Comparison of ENCODE assay signal across 1 cellular context in the genomic region with DNA sequence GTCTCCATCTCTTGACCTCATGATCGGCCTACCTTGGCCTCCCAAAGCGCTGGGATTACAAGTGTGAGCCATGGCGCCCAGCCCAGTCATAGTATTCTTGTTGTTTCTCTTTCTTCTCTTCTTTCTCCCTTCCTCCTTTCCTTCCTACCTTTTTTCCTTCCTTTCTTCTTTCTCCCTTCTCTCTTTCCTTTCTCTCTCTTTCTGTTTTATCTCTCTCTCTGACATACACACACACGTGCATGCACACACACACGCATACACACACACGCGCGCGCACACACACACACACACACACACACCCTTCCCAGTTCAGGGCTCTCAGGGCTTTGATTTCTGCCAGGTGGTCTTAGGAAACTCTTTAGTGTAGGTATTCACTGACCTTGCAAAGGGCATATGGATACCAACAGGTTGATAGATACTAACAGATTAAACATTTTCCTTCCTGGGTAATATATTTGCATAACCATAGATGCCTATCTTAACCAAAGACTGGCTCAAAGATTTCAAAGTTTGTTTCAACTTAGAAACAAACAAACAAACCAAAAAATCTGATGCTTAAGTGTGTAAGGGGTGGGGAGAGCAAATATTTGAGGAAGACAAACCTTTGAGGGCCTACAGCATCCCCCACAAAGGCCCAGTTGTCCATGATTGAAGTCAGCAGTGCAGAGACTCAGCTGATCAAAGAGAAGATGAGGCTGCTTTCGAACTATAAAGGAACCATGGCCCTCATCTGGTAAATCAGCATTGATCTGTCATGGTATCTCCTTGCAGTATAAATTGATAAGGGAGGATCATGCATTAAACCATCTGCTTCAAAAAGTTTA.
TF ChIP-seq lines count a peak whose summit lies in the region.

No MANE protein-coding gene starts in this region.

TF ChIP-seq in HepG2, 621 proteins besides CTCF, POLR2A, EP300 and RAD21 (continued from another document and continues in another):
- TF ChIP-seq, protein P1, sequence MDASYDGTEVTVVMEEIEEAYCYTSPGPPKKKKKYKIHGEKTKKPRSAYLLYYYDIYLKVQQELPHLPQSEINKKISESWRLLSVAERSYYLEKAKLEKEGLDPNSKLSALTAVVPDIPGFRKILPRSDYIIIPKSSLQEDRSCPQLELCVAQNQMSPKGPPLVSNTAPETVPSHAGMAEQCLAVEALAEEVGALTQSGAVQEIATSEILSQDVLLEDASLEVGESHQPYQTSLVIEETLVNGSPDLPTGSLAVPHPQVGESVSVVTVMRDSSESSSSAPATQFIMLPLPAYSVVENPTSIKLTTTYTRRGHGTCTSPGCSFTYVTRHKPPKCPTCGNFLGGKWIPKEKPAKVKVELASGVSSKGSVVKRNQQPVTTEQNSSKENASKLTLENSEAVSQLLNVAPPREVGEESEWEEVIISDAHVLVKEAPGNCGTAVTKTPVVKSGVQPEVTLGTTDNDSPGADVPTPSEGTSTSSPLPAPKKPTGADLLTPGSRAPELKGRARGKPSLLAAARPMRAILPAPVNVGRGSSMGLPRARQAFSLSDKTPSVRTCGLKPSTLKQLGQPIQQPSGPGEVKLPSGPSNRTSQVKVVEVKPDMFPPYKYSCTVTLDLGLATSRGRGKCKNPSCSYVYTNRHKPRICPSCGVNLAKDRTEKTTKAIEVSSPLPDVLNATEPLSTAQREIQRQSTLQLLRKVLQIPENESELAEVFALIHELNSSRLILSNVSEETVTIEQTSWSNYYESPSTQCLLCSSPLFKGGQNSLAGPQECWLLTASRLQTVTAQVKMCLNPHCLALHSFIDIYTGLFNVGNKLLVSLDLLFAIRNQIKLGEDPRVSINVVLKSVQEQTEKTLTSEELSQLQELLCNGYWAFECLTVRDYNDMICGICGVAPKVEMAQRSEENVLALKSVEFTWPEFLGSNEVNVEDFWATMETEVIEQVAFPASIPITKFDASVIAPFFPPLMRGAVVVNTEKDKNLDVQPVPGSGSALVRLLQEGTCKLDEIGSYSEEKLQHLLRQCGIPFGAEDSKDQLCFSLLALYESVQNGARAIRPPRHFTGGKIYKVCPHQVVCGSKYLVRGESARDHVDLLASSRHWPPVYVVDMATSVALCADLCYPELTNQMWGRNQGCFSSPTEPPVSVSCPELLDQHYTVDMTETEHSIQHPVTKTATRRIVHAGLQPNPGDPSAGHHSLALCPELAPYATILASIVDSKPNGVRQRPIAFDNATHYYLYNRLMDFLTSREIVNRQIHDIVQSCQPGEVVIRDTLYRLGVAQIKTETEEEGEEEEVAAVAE (CRISPR knock-in tag; IDR thresholded peaks at IDR 0.05; ENCODE audit: borderline replicate concordance), result no peak
- TF ChIP-seq ELF4 (CRISPR knock-in tag; IDR thresholded peaks at IDR 0.05; ENCODE audit: borderline replicate concordance) (no peak), ZNF572 (CRISPR knock-in tag; IDR thresholded peaks at IDR 0.05) (no peak), PRDM4 (CRISPR knock-in tag; IDR thresholded peaks at IDR 0.05; ENCODE audit: borderline replicate concordance) (no peak), ELF1 (CRISPR knock-in tag; IDR thresholded peaks at IDR 0.05) (no peak; the same call in 1 of the 2 replicates), SPEN (CRISPR knock-in tag; IDR thresholded peaks at IDR 0.05; ENCODE audit: low read depth) (no peak), RFX3 (CRISPR knock-in tag; IDR thresholded peaks at IDR 0.05) (no peak), ZNF10 (CRISPR knock-in tag; IDR thresholded peaks at IDR 0.05; ENCODE audit: borderline replicate concordance, low read depth) (no peak), HIVEP1 (CRISPR knock-in tag; IDR thresholded peaks at IDR 0.05) (no peak), STAG1 (CRISPR knock-in tag; IDR thresholded peaks at IDR 0.05) (no peak), ZNF276 (CRISPR knock-in tag; IDR thresholded peaks at IDR 0.05; ENCODE audit: low read depth) (no peak), ZNF501 (CRISPR knock-in tag; IDR thresholded peaks at IDR 0.05) (no peak), GRHL1 (CRISPR knock-in tag; conservative IDR thresholded peaks at IDR 0.05) (no peak), ZNF331 (CRISPR knock-in tag; IDR thresholded peaks at IDR 0.05) (peak; percentile 81), PCBP1 (IDR thresholded peaks at IDR 0.05; ENCODE audit: borderline replicate concordance, low read depth, low read length) (no peak), ZHX2 (IDR thresholded peaks at IDR 0.05; ENCODE audit: low read depth) (no peak), ZHX2 (CRISPR knock-in tag; IDR thresholded peaks at IDR 0.05; ENCODE audit: borderline replicate concordance) (peak; percentile 53; the same call in 1 of the 2 replicates), NR2C2 (CRISPR knock-in tag; IDR thresholded peaks at IDR 0.05; ENCODE audit: borderline replicate concordance) (peak; percentile 43; the same call in 1 of the 2 replicates)
- TF ChIP-seq, protein P2, sequence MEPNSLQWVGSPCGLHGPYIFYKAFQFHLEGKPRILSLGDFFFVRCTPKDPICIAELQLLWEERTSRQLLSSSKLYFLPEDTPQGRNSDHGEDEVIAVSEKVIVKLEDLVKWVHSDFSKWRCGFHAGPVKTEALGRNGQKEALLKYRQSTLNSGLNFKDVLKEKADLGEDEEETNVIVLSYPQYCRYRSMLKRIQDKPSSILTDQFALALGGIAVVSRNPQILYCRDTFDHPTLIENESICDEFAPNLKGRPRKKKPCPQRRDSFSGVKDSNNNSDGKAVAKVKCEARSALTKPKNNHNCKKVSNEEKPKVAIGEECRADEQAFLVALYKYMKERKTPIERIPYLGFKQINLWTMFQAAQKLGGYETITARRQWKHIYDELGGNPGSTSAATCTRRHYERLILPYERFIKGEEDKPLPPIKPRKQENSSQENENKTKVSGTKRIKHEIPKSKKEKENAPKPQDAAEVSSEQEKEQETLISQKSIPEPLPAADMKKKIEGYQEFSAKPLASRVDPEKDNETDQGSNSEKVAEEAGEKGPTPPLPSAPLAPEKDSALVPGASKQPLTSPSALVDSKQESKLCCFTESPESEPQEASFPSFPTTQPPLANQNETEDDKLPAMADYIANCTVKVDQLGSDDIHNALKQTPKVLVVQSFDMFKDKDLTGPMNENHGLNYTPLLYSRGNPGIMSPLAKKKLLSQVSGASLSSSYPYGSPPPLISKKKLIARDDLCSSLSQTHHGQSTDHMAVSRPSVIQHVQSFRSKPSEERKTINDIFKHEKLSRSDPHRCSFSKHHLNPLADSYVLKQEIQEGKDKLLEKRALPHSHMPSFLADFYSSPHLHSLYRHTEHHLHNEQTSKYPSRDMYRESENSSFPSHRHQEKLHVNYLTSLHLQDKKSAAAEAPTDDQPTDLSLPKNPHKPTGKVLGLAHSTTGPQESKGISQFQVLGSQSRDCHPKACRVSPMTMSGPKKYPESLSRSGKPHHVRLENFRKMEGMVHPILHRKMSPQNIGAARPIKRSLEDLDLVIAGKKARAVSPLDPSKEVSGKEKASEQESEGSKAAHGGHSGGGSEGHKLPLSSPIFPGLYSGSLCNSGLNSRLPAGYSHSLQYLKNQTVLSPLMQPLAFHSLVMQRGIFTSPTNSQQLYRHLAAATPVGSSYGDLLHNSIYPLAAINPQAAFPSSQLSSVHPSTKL (CRISPR knock-in tag; IDR thresholded peaks at IDR 0.05), result peak; percentile 89
- TF ChIP-seq, protein P3, sequence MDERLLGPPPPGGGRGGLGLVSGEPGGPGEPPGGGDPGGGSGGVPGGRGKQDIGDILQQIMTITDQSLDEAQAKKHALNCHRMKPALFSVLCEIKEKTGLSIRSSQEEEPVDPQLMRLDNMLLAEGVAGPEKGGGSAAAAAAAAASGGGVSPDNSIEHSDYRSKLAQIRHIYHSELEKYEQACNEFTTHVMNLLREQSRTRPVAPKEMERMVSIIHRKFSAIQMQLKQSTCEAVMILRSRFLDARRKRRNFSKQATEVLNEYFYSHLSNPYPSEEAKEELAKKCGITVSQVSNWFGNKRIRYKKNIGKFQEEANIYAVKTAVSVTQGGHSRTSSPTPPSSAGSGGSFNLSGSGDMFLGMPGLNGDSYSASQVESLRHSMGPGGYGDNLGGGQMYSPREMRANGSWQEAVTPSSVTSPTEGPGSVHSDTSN (CRISPR knock-in tag; IDR thresholded peaks at IDR 0.05), result no peak
- TF ChIP-seq, protein P4, sequence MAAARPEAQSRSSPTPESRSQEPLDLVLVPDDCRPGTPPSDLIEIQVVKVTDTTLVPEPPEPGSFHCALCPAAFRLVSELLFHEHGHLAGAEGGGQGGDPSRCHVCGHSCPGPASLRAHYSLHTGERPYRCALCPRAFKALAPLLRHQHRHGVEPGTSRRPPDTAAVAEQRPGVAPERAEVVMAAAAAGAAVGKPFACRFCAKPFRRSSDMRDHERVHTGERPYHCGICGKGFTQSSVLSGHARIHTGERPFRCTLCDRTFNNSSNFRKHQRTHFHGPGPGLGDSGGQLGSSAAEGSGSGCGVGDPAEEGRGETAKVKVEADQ (CRISPR knock-in tag; IDR thresholded peaks at IDR 0.05; ENCODE audit: borderline replicate concordance), result no peak
- TF ChIP-seq, protein P5, sequence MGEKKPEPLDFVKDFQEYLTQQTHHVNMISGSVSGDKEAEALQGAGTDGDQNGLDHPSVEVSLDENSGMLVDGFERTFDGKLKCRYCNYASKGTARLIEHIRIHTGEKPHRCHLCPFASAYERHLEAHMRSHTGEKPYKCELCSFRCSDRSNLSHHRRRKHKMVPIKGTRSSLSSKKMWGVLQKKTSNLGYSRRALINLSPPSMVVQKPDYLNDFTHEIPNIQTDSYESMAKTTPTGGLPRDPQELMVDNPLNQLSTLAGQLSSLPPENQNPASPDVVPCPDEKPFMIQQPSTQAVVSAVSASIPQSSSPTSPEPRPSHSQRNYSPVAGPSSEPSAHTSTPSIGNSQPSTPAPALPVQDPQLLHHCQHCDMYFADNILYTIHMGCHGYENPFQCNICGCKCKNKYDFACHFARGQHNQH (CRISPR knock-in tag; IDR thresholded peaks at IDR 0.05), result peak; percentile 59; the same call in 1 of the 2 replicates
